Comparison of ENCODE assay signal across 12 cellular contexts in the genomic region with DNA sequence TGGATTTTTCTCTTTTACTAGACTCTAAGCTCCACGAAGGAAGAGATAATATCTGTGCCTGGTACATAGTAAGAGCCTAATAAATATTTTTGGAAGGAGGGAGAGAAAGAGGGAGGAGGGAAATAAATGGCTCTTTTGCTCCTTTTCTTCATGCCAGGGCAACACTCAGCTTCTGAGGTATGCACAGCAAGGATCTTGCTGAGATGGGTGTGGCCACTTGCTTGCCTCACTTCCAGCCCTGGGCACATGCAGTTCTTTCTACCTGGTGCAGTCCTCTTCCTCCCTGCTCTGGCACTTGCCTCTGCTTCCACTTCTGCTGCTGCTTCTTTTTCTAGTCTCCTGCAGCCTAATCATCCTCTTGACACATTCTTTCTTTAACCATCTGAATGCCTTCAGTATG.
DNase-seq lines count a peak whose midpoint lies in the region; ATAC-seq, FAIRE-seq and TF ChIP-seq lines count a peak whose summit lies in the region.
"Had no signal": no experiment of that assay in that cellular context is flagged by ENCODE, and none has a peak within 500 bp of the region (broad histone marks: within the 10 kb centered on the region; RNA-seq: fewer than 3 reads in every experiment).

No MANE protein-coding gene starts in this region.

- no peak for TF ChIP-seq RAD21 in HCT116 (IDR thresholded peaks at IDR 0.05; ENCODE audit: low read depth)

- H3K27ac ChIP-seq in HCT116 (ENCODE audit: low read depth, low read length) (no peak overlapping the region), kidney (ENCODE audit: low read depth in 2 of 2, low read length in 2 of 2) (no peak overlapping the region)
- H3K27ac ChIP-seq: neural progenitor cell had no signal

- H3K9me2 ChIP-seq in HCT116 (ENCODE audit: insufficient read depth), result no peaks in the 10 kb centered on the region

- peak overlapping the region in 3 of 5 experiments; percentile 36 to 96 (median 85) for H3K27ac Mint-ChIP-seq in brain
- peak overlapping the region; percentile 9 for H3K27ac Mint-ChIP-seq in stimulated activated memory B cell treated with anti-CD40 and anti-IgM and Interleukin-4, amounts not matched to agents 10 μg/mL and 1 μg/mL and 100 μg/mL, for 72 hours
- H3K27ac Mint-ChIP-seq: neural progenitor cell had no signal

- H3K4me3 Mint-ChIP-seq in brain, result no peak overlapping the region
- H3K4me3 Mint-ChIP-seq in stimulated activated memory B cell treated with anti-CD40 and anti-IgM and Interleukin-4, amounts not matched to agents 10 μg/mL and 1 μg/mL and 100 μg/mL, for 72 hours, result no peak overlapping the region
- H3K4me3 Mint-ChIP-seq: neural progenitor cell had no signal

- H3K9me3 ChIP-seq in HCT116 (ENCODE audit: control insufficient read depth in 1 of 2, insufficient read depth in 1 of 2, low read depth in 1 of 2, low read length in 2 of 2) (no peaks in the 10 kb centered on the region), kidney (ENCODE audit: control insufficient read depth in 1 of 2, low read length in 2 of 2) (no peaks in the 10 kb centered on the region)

- no peak overlapping the region for H3K4me3 ChIP-seq in HCT116 (replicated peaks in 1 of 2; ENCODE audit: low read depth in 1 of 2, low read length in 2 of 2)
- H3K4me3 ChIP-seq in kidney (ENCODE audit: low read length in 2 of 2), result no peak overlapping the region
- H3K4me3 ChIP-seq: cardiac muscle cell, heart right ventricle, neural progenitor cell had no signal

- no peak for DNase-seq in HCT116 (ENCODE audit: low read depth, low spot score)
- DNase-seq in kidney, result peak; percentile 75
- no peak for DNase-seq in GM19238 (ENCODE audit: insufficient read length, low spot score)
- DNase-seq: activated CD8-positive, alpha-beta memory T cell treated with anti-CD3 and anti-CD28 coated beads for 24 hours; heart right ventricle had no signal

- CTCF ChIA-PET in HCT116 (lab: Charles Lee), result no interaction called here

- no peaks in the 10 kb centered on the region for H4K20me1 ChIP-seq in HCT116 (ENCODE audit: insufficient read depth)

- H3K27me3 Mint-ChIP-seq in brain, result no peaks in the 10 kb centered on the region
- no peaks in the 10 kb centered on the region for H3K27me3 Mint-ChIP-seq in stimulated activated memory B cell treated with anti-CD40 and anti-IgM and Interleukin-4, amounts not matched to agents 10 μg/mL and 1 μg/mL and 100 μg/mL, for 72 hours

- peaks cover 79% of the 10 kb centered on the region for H3K4me1 Mint-ChIP-seq in brain
- peaks cover 8% of the 10 kb centered on the region for H3K4me1 Mint-ChIP-seq in stimulated activated memory B cell treated with anti-CD40 and anti-IgM and Interleukin-4, amounts not matched to agents 10 μg/mL and 1 μg/mL and 100 μg/mL, for 72 hours

- TF ChIP-seq CTCF in HCT116 (IDR thresholded peaks at IDR 0.05 in 2 of 3, conservative IDR thresholded peaks at IDR 0.05 in 1 of 3; ENCODE audit: borderline replicate concordance in 1 of 3, insufficient read depth in 1 of 3, low read depth in 2 of 3, low read length in 2 of 3), result no peak
- TF ChIP-seq CTCF in brain (conservative IDR thresholded peaks at IDR 0.05), result no peak
- TF ChIP-seq CTCF in kidney (IDR thresholded peaks at IDR 0.05; ENCODE audit: borderline replicate concordance, extremely low read depth, insufficient read depth), result no peak

- H3K4me2 ChIP-seq in HCT116 (ENCODE audit: low read length), result peak overlapping the region; percentile 46
- H3K4me2 ChIP-seq: neural progenitor cell had no signal

- no peak overlapping the region for H2AFZ ChIP-seq in HCT116 (ENCODE audit: low read depth, low read length, poor library complexity, severe bottlenecking)
- H2AFZ ChIP-seq: neural progenitor cell had no signal

- H3K36me3 Mint-ChIP-seq in brain, result peaks cover 3% of the 10 kb centered on the region
- peaks cover 13% of the 10 kb centered on the region for H3K36me3 Mint-ChIP-seq in stimulated activated memory B cell treated with anti-CD40 and anti-IgM and Interleukin-4, amounts not matched to agents 10 μg/mL and 1 μg/mL and 100 μg/mL, for 72 hours
- H3K36me3 Mint-ChIP-seq: neural progenitor cell had no signal

- RAD21 ChIA-PET in HCT116 (lab: Charles Lee; ENCODE audit: low non-redundant PET in 1 of 2, low total read pairs in 2 of 2, uncharacterized antibody in 2 of 2, unreplicated experiment in 2 of 2), result no interaction called here

- 0 out of 2 replicates have a peak overlapping the region, but pooled peaks have one; percentile 12 for H3K9ac ChIP-seq in HCT116 (ENCODE audit: low read length)
- no peak overlapping the region for H3K9ac ChIP-seq in kidney (ENCODE audit: low read length in 2 of 2)
- H3K9ac ChIP-seq: neural progenitor cell had no signal

- peak; percentile 92 for ATAC-seq in HCT116
- ATAC-seq in stimulated activated memory B cell treated with anti-CD40 and anti-IgM and Interleukin-4, amounts not matched to agents 10 μg/mL and 1 μg/mL and 100 μg/mL, for 72 hours, result no peak
- ATAC-seq in HG03196 (IDR thresholded peaks at IDR 0.05; ENCODE audit: unreplicated experiment), result no peak
- no peak for ATAC-seq in GM19351 (IDR thresholded peaks at IDR 0.05; ENCODE audit: unreplicated experiment)
- no peak for ATAC-seq in HG02885 (IDR thresholded peaks at IDR 0.05; ENCODE audit: poor library complexity, unreplicated experiment)

- intact Hi-C loops in HCT116 (cut with micrococcal nuclease), result no loop called here
- intact Hi-C loops in kidney (cut with DNase I), result no loop called here

- peaks cover 5 to 21% of the 10 kb centered on the region in 2 experiments for H3K4me1 ChIP-seq in HCT116 (ENCODE audit: control insufficient read depth in 1 of 2, insufficient read depth in 2 of 2, low read length in 2 of 2)
- H3K4me1 ChIP-seq in kidney (ENCODE audit: control insufficient read depth in 1 of 2, insufficient read depth in 1 of 2, low read depth in 1 of 2, low read length in 2 of 2), result peaks cover 0 to 3% of the 10 kb centered on the region in 2 donors

- no peak for TF ChIP-seq POLR2A in HCT116 (IDR thresholded peaks at IDR 0.05; ENCODE audit: borderline replicate concordance, extremely low read depth, insufficient read depth, insufficient read length)

- H3K79me2 ChIP-seq in HCT116 (ENCODE audit: insufficient read depth, low read length), result no peaks in the 10 kb centered on the region

- no peaks in the 10 kb centered on the region for H3K36me3 ChIP-seq in HCT116 (ENCODE audit: control insufficient read depth in 1 of 2, insufficient read depth in 2 of 2, low read length in 2 of 2)
- H3K36me3 ChIP-seq in kidney (ENCODE audit: control insufficient read depth in 1 of 2, insufficient read depth in 2 of 2, low read length in 2 of 2), result no peaks in the 10 kb centered on the region
- H3K36me3 ChIP-seq: cardiac muscle cell, heart right ventricle, neural progenitor cell had no signal

- H3K27me3 ChIP-seq in HCT116 (ENCODE audit: insufficient read depth, low read length), result no peaks in the 10 kb centered on the region
- H3K27me3 ChIP-seq: cardiac muscle cell, heart right ventricle, neural progenitor cell had no signal

- POLR2A ChIA-PET in HCT116 (lab: Charles Lee), result no interaction called here

- peaks cover 0 to 5% (median 3%) of the 10 kb centered on the region in 5 experiments for H3K9me3 Mint-ChIP-seq in brain
- peaks cover 3% of the 10 kb centered on the region for H3K9me3 Mint-ChIP-seq in stimulated activated memory B cell treated with anti-CD40 and anti-IgM and Interleukin-4, amounts not matched to agents 10 μg/mL and 1 μg/mL and 100 μg/mL, for 72 hours

- no peak for FAIRE-seq in kidney (lab: Jason Lieb, UNC)

- no TSS peak for BruUV-seq in HCT116 (replicated peaks; lab: Mats Ljungman, UMichigan)

TF ChIP-seq in HCT116, 20 proteins besides CTCF, POLR2A, EP300 and RAD21:
- TF ChIP-seq POLR2AphosphoS5 (IDR thresholded peaks at IDR 0.05; ENCODE audit: low read depth, low read length) (peak; percentile 38; the same call in 1 of the 2 replicates), ZNF274 (IDR thresholded peaks at IDR 0.05; ENCODE audit: low read depth, low read length) (no peak), ELF1 (IDR thresholded peaks at IDR 0.05; ENCODE audit: borderline replicate concordance, low read depth) (no peak), SP1 (IDR thresholded peaks at IDR 0.05; ENCODE audit: low read depth) (no peak), TCF7L2 (IDR thresholded peaks at IDR 0.05; ENCODE audit: borderline replicate concordance, extremely low read depth, insufficient read depth, insufficient read length) (no peak), CBX3 (IDR thresholded peaks at IDR 0.05; ENCODE audit: low read depth) (0 out of 2 replicates have a peak, but pooled peaks have one; percentile 13), JUND (IDR thresholded peaks at IDR 0.05) (no peak), SRF (IDR thresholded peaks at IDR 0.05; ENCODE audit: low read depth) (no peak), MAX (IDR thresholded peaks at IDR 0.05) (no peak), FOSL1 (IDR thresholded peaks at IDR 0.05; ENCODE audit: low read depth) (no peak), SIN3A (IDR thresholded peaks at IDR 0.05; ENCODE audit: low read depth) (0 out of 2 replicates have a peak, but pooled peaks have one; percentile 18), YY1 (IDR thresholded peaks at IDR 0.05; ENCODE audit: extremely low read depth, insufficient replicate concordance, low read depth, low read length) (no peak), ZBTB33 (IDR thresholded peaks at IDR 0.05; ENCODE audit: extremely low read depth, insufficient replicate concordance, low read length) (no peak)
